ENCODE assay signal across 8 cellular contexts in genomic region chr12:6553051-6553868, GRCh38. TPM values are rescaled to one million over a fixed set of nuclear protein-coding genes. Genes with fewer than 3 reads are reported as not detected.
A peak's percentile ranks its signal among the peaks of the same experiment; 100 is the strongest.
DNase-seq lines count a peak whose midpoint lies in the region; ATAC-seq and TF ChIP-seq lines count a peak whose summit lies in the region.

No MANE protein-coding gene starts in this region.

- H3K27me3 ChIP-seq in transverse colon, result no peaks in the 10 kb centered on the region

- peaks cover 40% of the 10 kb centered on the region for H3K4me1 Mint-ChIP-seq in T-helper 1 cell treated with Interleukin-12 subunit alpha and Interleukin-12 subunit beta and Interleukin-4 antibody, amounts not matched to agents 30 μg/mL and 1 μg/mL, for 36 hours (ENCODE audit: low read depth)
- peaks cover 47 to 49% of the 10 kb centered on the region in 2 donors for H3K4me1 Mint-ChIP-seq in immature natural killer cell

- TF ChIP-seq CTCF in transverse colon (IDR thresholded peaks at IDR 0.05), result no peak

- H3K27me3 Mint-ChIP-seq in T-helper 1 cell treated with Interleukin-12 subunit alpha and Interleukin-12 subunit beta and Interleukin-4 antibody, amounts not matched to agents 30 μg/mL and 1 μg/mL, for 36 hours (ENCODE audit: low read depth), result no peaks in the 10 kb centered on the region
- peaks cover 0 to 7% (median 2%) of the 10 kb centered on the region in 3 donors for H3K27me3 Mint-ChIP-seq in immature natural killer cell (ENCODE audit: low read depth in 3 of 3)

- H3K36me3 Mint-ChIP-seq in T-helper 1 cell treated with Interleukin-12 subunit alpha and Interleukin-12 subunit beta and Interleukin-4 antibody, amounts not matched to agents 30 μg/mL and 1 μg/mL, for 36 hours (ENCODE audit: low read depth), result peaks cover 18% of the 10 kb centered on the region
- peaks cover 0 to 6% (median 5%) of the 10 kb centered on the region in 3 donors for H3K36me3 Mint-ChIP-seq in immature natural killer cell

- in situ Hi-C loops in transverse colon (cut with MboI; ENCODE audit: low pct_ligation_motif_present in 1 of 4, low pct_unique_long_range_greater_than_20kb in 1 of 4, low sequenced_read_pairs in 3 of 4), result no loop called here

- H3K9me3 ChIP-seq in transverse colon, result no peaks in the 10 kb centered on the region

- peaks cover 37 to 70% (median 45%) of the 10 kb centered on the region in 4 donors for H3K4me1 ChIP-seq in transverse colon

- TF ChIP-seq POLR2A in transverse colon (IDR thresholded peaks at IDR 0.05), result no peak

- H3K9me3 Mint-ChIP-seq in T-helper 1 cell treated with Interleukin-12 subunit alpha and Interleukin-12 subunit beta and Interleukin-4 antibody, amounts not matched to agents 30 μg/mL and 1 μg/mL, for 36 hours, result no peaks in the 10 kb centered on the region
- no peaks in the 10 kb centered on the region for H3K9me3 Mint-ChIP-seq in immature natural killer cell

- peaks cover 0 to 9% (median 1%) of the 10 kb centered on the region in 4 donors for H3K36me3 ChIP-seq in transverse colon

- H3K27ac ChIP-seq in adipose tissue (ENCODE audit: low read depth, low read length), result peak overlapping the region; percentile 3
- H3K27ac ChIP-seq in transverse colon, result peak overlapping the region; percentile 75 to 91 (median 83)

- H3K4me3 Mint-ChIP-seq in T-helper 1 cell treated with Interleukin-12 subunit alpha and Interleukin-12 subunit beta and Interleukin-4 antibody, amounts not matched to agents 30 μg/mL and 1 μg/mL, for 36 hours, result peak overlapping the region; percentile 1
- H3K4me3 Mint-ChIP-seq in immature natural killer cell, result peak overlapping the region; percentile 30 to 84 (median 42)

- H3K27ac Mint-ChIP-seq in T-helper 1 cell treated with Interleukin-12 subunit alpha and Interleukin-12 subunit beta and Interleukin-4 antibody, amounts not matched to agents 30 μg/mL and 1 μg/mL, for 36 hours, result no peak overlapping the region
- H3K27ac Mint-ChIP-seq in immature natural killer cell, result peak overlapping the region in 2 of 6 donors; percentile 53 to 80

- intact Hi-C loops in transverse colon (cut with DNase I; ENCODE audit: low total_unique reads), result loop anchor here (10.0 kb wide), 1 partner anchor 218 kb away; no protein-coding TSS in a partner anchor

- no peak for ATAC-seq in HG03378 (IDR thresholded peaks at IDR 0.05; ENCODE audit: unreplicated experiment)

- DNase-seq in T-helper 1 cell (no peak), immature natural killer cell (no peak), transverse colon (no peak)
- DNase-seq in effector CD8-positive, alpha-beta T cell (lab: John Stamatoyannopoulos, UW), result no peak
- DNase-seq in activated CD4-positive, alpha-beta T cell treated with anti-CD3 and anti-CD28 coated beads, Interleukin-2, amount 50 U/mL, for 4 hours, result no peak

- WGBS in adipose tissue, 3 donors, result 30 to 56% (median 34%) methylated on average over 15 of the region's 15 CpGs
- 30 to 69% methylated on average over 3 to 15 of the region's 15 CpGs for WGBS in transverse colon (ENCODE audit: low coverage in 1 of 2), 2 donors

- TF ChIP-seq EP300 in transverse colon (IDR thresholded peaks at IDR 0.05; ENCODE audit: low read depth), result no peak

- peak overlapping the region in 1 of 4 donors; percentile 76 for H3K4me3 ChIP-seq in transverse colon

RNA-seq across cellular contexts. Expression of gene IFFO1, which starts 2.6 kb away (rescaled TPM):
- polyA plus RNA-seq in adipose tissue (10 to 100 TPM in 2 of 3 donors, 1 to 10 TPM in 1; 7.3 to 18.7 (median 15.3) TPM), immature natural killer cell (10 to 100 TPM in 1 of 3 donors, 1 to 10 TPM in 2; 1.9 to 13.0 (median 3.1) TPM)
- total RNA-seq in transverse colon, result 10 to 100 TPM in 1 of 4 donors, 1 to 10 TPM in 3; 6.1 to 54.2 (median 8.0) TPM

RNA-seq across cellular contexts. Expression of gene NOP2, which starts 14.8 kb away (rescaled TPM):
- polyA plus RNA-seq in adipose tissue (10 to 100 TPM; 11.8 to 42.9 (median 22.0) TPM), immature natural killer cell (10 to 100 TPM; 11.3 to 30.8 (median 18.0) TPM)
- total RNA-seq in transverse colon, result 100 to 1,000 TPM in 1 of 4 donors, 10 to 100 TPM in 3; 12.8 to 167 (median 30.5) TPM

RNA-seq across cellular contexts. Expression of gene GAPDH, which starts 18.9 kb away (rescaled TPM):
- polyA plus RNA-seq in adipose tissue (1,000 to 10,000 TPM in 2 of 3 donors, 100 to 1,000 TPM in 1; 763 to 1,731 (median 1,287) TPM), immature natural killer cell (1,000 to 10,000 TPM; 1,615 to 2,185 (median 1,854) TPM)
- total RNA-seq in transverse colon, result 1,000 to 10,000 TPM; 1,806 to 2,946 (median 2,333) TPM

RNA-seq across cellular contexts. Expression of gene CHD4, which starts 53.9 kb away (rescaled TPM):
- polyA plus RNA-seq in adipose tissue, result 100 to 1,000 TPM in 1 of 3 donors, 10 to 100 TPM in 2; 77.3 to 133 (median 92.3) TPM
- polyA plus RNA-seq in immature natural killer cell, result 10 to 100 TPM; 13.6 to 59.5 (median 20.7) TPM
- 100 to 1,000 TPM; 142 to 165 (median 154) TPM for total RNA-seq in transverse colon

RNA-seq across cellular contexts. Expression of gene NCAPD2, which starts 59.4 kb away (rescaled TPM):
- polyA plus RNA-seq in adipose tissue, result 1 to 10 TPM; 5.5 to 7.4 (median 7.1) TPM
- polyA plus RNA-seq in immature natural killer cell, result 10 to 100 TPM; 23.3 to 50.5 (median 24.0) TPM
- 10 to 100 TPM; 18.3 to 20.2 (median 19.2) TPM for total RNA-seq in transverse colon
